ENCODE assay signal across 8 cellular contexts in the genomic region with DNA sequence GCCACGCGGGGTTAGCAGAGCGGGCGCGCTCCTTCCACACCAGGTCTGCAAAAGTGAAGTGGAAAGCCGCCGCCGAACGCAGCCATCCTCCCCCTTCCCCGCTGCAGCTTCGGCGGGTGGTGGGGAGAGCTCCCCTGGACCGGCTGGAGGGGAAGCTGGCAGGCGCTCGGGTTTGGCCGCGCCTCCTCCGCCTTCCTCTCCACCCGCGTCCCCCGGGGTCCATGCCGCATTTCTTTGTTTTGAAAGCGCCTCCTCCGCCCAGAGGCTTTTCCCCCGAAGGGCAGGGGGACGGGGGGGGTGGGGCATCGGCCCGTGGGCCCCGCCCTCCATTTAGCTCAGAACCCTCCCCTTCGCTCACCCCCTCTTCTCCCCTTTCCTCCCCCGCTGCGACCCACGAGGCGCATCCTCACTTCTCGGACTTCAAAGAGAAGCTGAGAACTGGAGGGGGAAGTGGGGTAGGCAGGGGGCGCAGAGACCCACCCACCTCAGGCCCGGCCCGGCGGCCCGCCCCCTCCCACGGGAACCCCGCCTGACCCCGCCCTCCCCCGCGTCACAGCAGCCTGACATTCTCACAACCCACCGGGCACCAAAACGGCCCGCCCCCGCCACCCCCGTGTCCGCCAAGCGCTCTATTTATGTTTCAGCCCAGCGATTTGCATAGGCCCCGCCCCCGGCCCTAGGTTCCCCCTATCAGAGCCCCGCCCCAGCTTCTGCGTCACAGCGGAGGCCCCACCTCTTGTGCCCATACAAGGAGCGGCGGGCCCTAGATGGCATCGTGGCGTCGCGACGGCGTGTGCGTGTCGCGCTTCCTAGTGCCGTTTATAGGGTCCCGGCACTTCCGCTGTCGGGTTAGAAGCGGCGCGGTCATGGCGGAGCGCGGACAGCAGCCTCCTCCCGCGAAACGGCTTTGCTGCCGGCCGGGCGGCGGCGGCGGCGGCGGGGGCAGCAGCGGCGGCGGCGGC.
A peak's percentile ranks its signal among the peaks of the same experiment; 100 is the strongest.
DNase-seq lines count a peak whose midpoint lies in the region; ATAC-seq and TF ChIP-seq lines count a peak whose summit lies in the region.

A gene (plus strand): TSS at position 852 of the 962 bp plus-strand sequence. CDS start 15 bp downstream, at position 867.

- peak; percentile 75 for TF ChIP-seq POLR2A in GM19099 (IDR thresholded peaks at IDR 0.05; ENCODE audit: extremely low read depth, insufficient read length, low read depth)

- peak within 1 kb of the TSS; percentile 88 for H3K27ac ChIP-seq in cingulate gyrus (ENCODE audit: low read depth, low read length)

- ATAC-seq in HG03378 (IDR thresholded peaks at IDR 0.05; ENCODE audit: unreplicated experiment): peak; percentile 62

- no peak for TF ChIP-seq CTCF in AG10803 (conservative IDR thresholded peaks at IDR 0.05; ENCODE audit: low read length)

- H3K4me3 ChIP-seq in AG10803 (ENCODE audit: low read length): peak within 1 kb of the TSS; percentile 86

- DNase-seq in AG10803 (ENCODE audit: low read depth) (peak; percentile 100), NCI-H510A treated with DMSO at 0.1 percent for 48 hours (lab: John Stamatoyannopoulos, UW) (peak; percentile 90), kidney tubule cell (ENCODE audit: low spot score) (peak; percentile 99)
- peak; percentile 99 for DNase-seq in activated CD4-positive, alpha-beta T cell treated with anti-CD3 and anti-CD28 coated beads for 4 hours
- peak; percentile 97 to 98 for DNase-seq in stimulated activated CD4-positive, alpha-beta T cell treated with anti-CD3 and anti-CD28 coated beads, Interleukin-1b, Interleukin-23, amount 100 ng/mL, for 1 hour (ENCODE audit: low read depth in 2 of 2)

Comparison
In these comparisons a context has a peak if more than half of its experiments do, and no peak if none do; other contexts are left out.
1. Peak in every context shown above with its lines: DNase-seq, ATAC-seq, H3K4me3 ChIP-seq and H3K27ac ChIP-seq.